In genomic region chr17:74761419-74761818, GRCh38 we compare ENCODE assay signal across 1 cellular context.
TF ChIP-seq lines count a peak whose summit lies in the region.

No MANE protein-coding gene starts in this region.

TF ChIP-seq in K562, 482 proteins besides CTCF, POLR2A, EP300 and RAD21:
- TF ChIP-seq PRDM10 (IDR thresholded peaks at IDR 0.05; ENCODE audit: partially characterized antibody) (peak; percentile 15), NFIC (IDR thresholded peaks at IDR 0.05) (no peak)
